ENCODE assay signal across 1 cellular context in the genomic region with DNA sequence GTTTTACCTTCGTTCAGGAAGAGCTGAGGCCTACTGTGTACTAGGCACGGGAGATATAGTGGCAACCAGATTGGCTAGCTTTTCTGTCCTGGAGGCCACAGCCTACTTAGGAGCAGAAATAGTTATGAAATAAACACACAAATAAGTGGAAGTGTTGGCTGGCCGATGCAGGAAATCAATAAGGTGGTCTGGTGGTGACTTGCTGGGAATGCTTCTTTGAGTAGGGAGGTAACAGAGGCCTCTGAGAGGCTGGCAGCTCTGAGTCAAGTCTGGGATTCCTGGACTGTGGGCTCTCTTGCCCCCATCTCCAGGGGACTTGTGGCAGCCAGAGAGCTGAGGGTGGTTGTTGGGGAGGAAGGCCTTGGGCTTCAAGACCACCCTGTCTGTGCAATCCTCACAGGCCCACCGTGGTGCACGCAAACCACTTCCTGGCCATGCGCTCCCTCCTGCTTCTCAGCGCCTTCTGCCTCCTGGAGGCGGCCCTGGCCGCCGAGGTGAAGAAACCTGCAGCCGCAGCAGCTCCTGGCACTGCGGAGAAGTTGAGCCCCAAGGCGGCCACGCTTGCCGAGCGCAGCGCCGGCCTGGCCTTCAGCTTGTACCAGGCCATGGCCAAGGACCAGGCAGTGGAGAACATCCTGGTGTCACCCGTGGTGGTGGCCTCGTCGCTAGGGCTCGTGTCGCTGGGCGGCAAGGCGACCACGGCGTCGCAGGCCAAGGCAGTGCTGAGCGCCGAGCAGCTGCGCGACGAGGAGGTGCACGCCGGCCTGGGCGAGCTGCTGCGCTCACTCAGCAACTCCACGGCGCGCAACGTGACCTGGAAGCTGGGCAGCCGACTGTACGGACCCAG.
TF ChIP-seq lines count a peak whose summit lies in the region.

No MANE protein-coding gene starts in this region.

TF ChIP-seq in HCT116, 20 proteins besides CTCF, POLR2A, EP300 and RAD21 (continued from another document):
- no peak for TF ChIP-seq ELF1 (IDR thresholded peaks at IDR 0.05; ENCODE audit: borderline replicate concordance, low read depth)
- no peak for TF ChIP-seq ZFX (IDR thresholded peaks at IDR 0.05)
- no peak for TF ChIP-seq POLR2AphosphoS5 (IDR thresholded peaks at IDR 0.05; ENCODE audit: low read depth, low read length)
- TF ChIP-seq ZNF274 (IDR thresholded peaks at IDR 0.05; ENCODE audit: low read depth, low read length), result no peak
- TF ChIP-seq, protein P1, sequence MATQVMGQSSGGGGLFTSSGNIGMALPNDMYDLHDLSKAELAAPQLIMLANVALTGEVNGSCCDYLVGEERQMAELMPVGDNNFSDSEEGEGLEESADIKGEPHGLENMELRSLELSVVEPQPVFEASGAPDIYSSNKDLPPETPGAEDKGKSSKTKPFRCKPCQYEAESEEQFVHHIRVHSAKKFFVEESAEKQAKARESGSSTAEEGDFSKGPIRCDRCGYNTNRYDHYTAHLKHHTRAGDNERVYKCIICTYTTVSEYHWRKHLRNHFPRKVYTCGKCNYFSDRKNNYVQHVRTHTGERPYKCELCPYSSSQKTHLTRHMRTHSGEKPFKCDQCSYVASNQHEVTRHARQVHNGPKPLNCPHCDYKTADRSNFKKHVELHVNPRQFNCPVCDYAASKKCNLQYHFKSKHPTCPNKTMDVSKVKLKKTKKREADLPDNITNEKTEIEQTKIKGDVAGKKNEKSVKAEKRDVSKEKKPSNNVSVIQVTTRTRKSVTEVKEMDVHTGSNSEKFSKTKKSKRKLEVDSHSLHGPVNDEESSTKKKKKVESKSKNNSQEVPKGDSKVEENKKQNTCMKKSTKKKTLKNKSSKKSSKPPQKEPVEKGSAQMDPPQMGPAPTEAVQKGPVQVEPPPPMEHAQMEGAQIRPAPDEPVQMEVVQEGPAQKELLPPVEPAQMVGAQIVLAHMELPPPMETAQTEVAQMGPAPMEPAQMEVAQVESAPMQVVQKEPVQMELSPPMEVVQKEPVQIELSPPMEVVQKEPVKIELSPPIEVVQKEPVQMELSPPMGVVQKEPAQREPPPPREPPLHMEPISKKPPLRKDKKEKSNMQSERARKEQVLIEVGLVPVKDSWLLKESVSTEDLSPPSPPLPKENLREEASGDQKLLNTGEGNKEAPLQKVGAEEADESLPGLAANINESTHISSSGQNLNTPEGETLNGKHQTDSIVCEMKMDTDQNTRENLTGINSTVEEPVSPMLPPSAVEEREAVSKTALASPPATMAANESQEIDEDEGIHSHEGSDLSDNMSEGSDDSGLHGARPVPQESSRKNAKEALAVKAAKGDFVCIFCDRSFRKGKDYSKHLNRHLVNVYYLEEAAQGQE (IDR thresholded peaks at IDR 0.05; ENCODE audit: low read depth), result no peak
- TF ChIP-seq, protein P2, sequence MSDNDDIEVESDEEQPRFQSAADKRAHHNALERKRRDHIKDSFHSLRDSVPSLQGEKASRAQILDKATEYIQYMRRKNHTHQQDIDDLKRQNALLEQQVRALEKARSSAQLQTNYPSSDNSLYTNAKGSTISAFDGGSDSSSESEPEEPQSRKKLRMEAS (IDR thresholded peaks at IDR 0.05), result no peak
- TF ChIP-seq YY1 (IDR thresholded peaks at IDR 0.05; ENCODE audit: extremely low read depth, insufficient replicate concordance, low read depth, low read length), result no peak
- no peak for TF ChIP-seq SIN3A (IDR thresholded peaks at IDR 0.05; ENCODE audit: low read depth)
- TF ChIP-seq, protein P3, sequence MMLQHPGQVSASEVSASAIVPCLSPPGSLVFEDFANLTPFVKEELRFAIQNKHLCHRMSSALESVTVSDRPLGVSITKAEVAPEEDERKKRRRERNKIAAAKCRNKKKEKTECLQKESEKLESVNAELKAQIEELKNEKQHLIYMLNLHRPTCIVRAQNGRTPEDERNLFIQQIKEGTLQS (IDR thresholded peaks at IDR 0.05), result no peak
- TF ChIP-seq, protein P4, sequence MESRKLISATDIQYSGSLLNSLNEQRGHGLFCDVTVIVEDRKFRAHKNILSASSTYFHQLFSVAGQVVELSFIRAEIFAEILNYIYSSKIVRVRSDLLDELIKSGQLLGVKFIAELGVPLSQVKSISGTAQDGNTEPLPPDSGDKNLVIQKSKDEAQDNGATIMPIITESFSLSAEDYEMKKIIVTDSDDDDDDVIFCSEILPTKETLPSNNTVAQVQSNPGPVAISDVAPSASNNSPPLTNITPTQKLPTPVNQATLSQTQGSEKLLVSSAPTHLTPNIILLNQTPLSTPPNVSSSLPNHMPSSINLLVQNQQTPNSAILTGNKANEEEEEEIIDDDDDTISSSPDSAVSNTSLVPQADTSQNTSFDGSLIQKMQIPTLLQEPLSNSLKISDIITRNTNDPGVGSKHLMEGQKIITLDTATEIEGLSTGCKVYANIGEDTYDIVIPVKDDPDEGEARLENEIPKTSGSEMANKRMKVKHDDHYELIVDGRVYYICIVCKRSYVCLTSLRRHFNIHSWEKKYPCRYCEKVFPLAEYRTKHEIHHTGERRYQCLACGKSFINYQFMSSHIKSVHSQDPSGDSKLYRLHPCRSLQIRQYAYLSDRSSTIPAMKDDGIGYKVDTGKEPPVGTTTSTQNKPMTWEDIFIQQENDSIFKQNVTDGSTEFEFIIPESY (IDR thresholded peaks at IDR 0.05; ENCODE audit: extremely low read depth, insufficient replicate concordance, low read length), result no peak
- TF ChIP-seq CBX3 (IDR thresholded peaks at IDR 0.05; ENCODE audit: low read depth), result no peak
- no peak for TF ChIP-seq EZH2phosphoT487 (IDR thresholded peaks at IDR 0.05; ENCODE audit: borderline replicate concordance)
- TF ChIP-seq JUND (IDR thresholded peaks at IDR 0.05), result no peak
- TF ChIP-seq EZH2 (IDR thresholded peaks at IDR 0.05), result no peak
